Comparison of ENCODE assay signal across 19 cellular contexts in the genomic region with DNA sequence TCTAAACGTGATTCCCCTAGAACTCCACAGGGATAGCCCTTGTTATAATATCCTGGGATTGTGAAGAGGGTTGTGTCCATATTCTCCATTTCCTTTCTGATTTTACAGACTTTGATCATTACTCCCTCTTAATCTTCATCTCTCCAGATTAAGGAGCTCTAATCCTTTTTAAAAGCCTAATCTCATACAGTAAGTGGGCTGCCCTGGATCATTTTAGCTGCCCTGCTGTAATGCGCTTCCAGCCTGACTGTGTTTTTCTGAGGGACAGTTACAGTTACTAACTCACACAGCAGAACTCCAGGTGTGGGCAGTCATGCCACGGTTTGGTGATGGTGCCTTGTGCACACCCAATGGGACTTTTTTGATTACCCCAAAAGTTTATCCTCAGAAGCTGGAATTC. TPM values are rescaled to one million over a fixed set of nuclear protein-coding genes. Genes with fewer than 3 reads are reported as not detected.
A peak's percentile ranks its signal among the peaks of the same experiment; 100 is the strongest.
DNase-seq lines count a peak whose midpoint lies in the region; ATAC-seq, FAIRE-seq and TF ChIP-seq lines count a peak whose summit lies in the region.
"Had no signal": no experiment of that assay in that cellular context is flagged by ENCODE, and none has a peak within 500 bp of the region (broad histone marks: within the 10 kb centered on the region; RNA-seq: fewer than 3 reads in every experiment).

No MANE protein-coding gene starts in this region.

- TF ChIP-seq EP300 in HepG2 (IDR thresholded peaks at IDR 0.05; ENCODE audit: low read depth in 2 of 2, low read length in 2 of 2) (no peak), HepG2 (CRISPR knock-in tag; IDR thresholded peaks at IDR 0.05; ENCODE audit: borderline replicate concordance) (no peak)

- no peaks in the 10 kb centered on the region for H3K79me1 ChIP-seq in mesendoderm (ENCODE audit: low read length)

- TF ChIP-seq RAD21 in HepG2 (CRISPR knock-in tag; IDR thresholded peaks at IDR 0.05) = no peak

- H3K56ac ChIP-seq in mesendoderm (ENCODE audit: low read length) = no peak overlapping the region

- ATAC-seq in HepG2 (no peak), right lobe of liver (no peak), GM19397 (IDR thresholded peaks at IDR 0.05; ENCODE audit: unreplicated experiment) (no peak)
- ATAC-seq: CD8-positive, alpha-beta T cell; HCT116 had no signal

- BruUV-seq in HepG2 (replicated peaks; lab: Mats Ljungman, UMichigan) = TSS peak; percentile 1

- POLR2A ChIA-PET in HepG2 (lab: Yijun Ruan, JAX) = interaction anchor here (1.5 to 1.8 kb wide), 3 partner anchors 23 to 32 kb away, joined by 3 to 4 read pairs (median 4); no protein-coding TSS in a partner anchor

- H3K9me3 ChIP-seq in HepG2 (ENCODE audit: low read length) (no peaks in the 10 kb centered on the region), right lobe of liver (no peaks in the 10 kb centered on the region), WERI-Rb-1 (ENCODE audit: severe bottlenecking) (no peaks in the 10 kb centered on the region)
- H3K9me3 ChIP-seq: BLaER1 treated with 17β-estradiol and CSF1 and Interleukin-3, amounts not matched to agents 10 nM and 100 nM had no signal

- H2BK5ac ChIP-seq in mesendoderm (ENCODE audit: low read length) = no peak overlapping the region

- H3K27ac ChIP-seq in HepG2 (ENCODE audit: extremely low read length, insufficient read depth, low read length) = no peak overlapping the region
- peak overlapping the region in 1 of 3 donors; percentile 22 for H3K27ac ChIP-seq in right lobe of liver
- H3K27ac ChIP-seq in WERI-Rb-1 = no peak overlapping the region
- H3K27ac ChIP-seq in mesendoderm (ENCODE audit: low read depth, low read length) = no peak overlapping the region
- H3K27ac ChIP-seq: BLaER1 treated with 17β-estradiol and CSF1 and Interleukin-3, amounts not matched to agents 10 nM and 100 nM had no signal

- no peak overlapping the region for H3K18ac ChIP-seq in mesendoderm (ENCODE audit: low read length)

- H4K5ac ChIP-seq in mesendoderm (ENCODE audit: low read length) = no peak overlapping the region

- TF ChIP-seq POLR2A in HepG2 (IDR thresholded peaks at IDR 0.05; ENCODE audit: insufficient read depth in 1 of 2, low read depth in 2 of 2, low read length in 2 of 2) (no peak), right lobe of liver (IDR thresholded peaks at IDR 0.05) (no peak)

- TF ChIP-seq CTCF in HepG2 (CRISPR knock-in tag; IDR thresholded peaks at IDR 0.05) (no peak), right lobe of liver (IDR thresholded peaks at IDR 0.05) (no peak), WERI-Rb-1 (IDR thresholded peaks at IDR 0.05; ENCODE audit: low read depth, low read length) (no peak)

- peaks cover 16 to 88% of the 10 kb centered on the region in 2 experiments for H3K36me3 ChIP-seq in HepG2 (replicated peaks in 1 of 2; ENCODE audit: control insufficient read depth in 1 of 2, insufficient read depth in 2 of 2, low read length in 2 of 2)
- H3K36me3 ChIP-seq in right lobe of liver = peaks cover 0 to 9% (median 3%) of the 10 kb centered on the region in 4 donors
- no peaks in the 10 kb centered on the region for H3K36me3 ChIP-seq in WERI-Rb-1
- no peaks in the 10 kb centered on the region for H3K36me3 ChIP-seq in mesendoderm (ENCODE audit: control insufficient read depth, insufficient read depth, low read length)

- in situ Hi-C loops in HepG2 (cut with HindIII; ENCODE audit: extremely low pct_ligation_motif_present, low pct_unique_long_range_greater_than_20kb) = loop anchor here (25.0 kb wide), 1 partner anchor 91 kb away; no protein-coding TSS in a partner anchor

- H3K4me3 ChIP-seq in HepG2 (replicated peaks in 1 of 3; ENCODE audit: insufficient read depth in 1 of 3, low read depth in 2 of 3, low read length in 3 of 3) (no peak overlapping the region), right lobe of liver (no peak overlapping the region), WERI-Rb-1 (ENCODE audit: low read depth, low read length) (no peak overlapping the region), mesendoderm (ENCODE audit: low read length) (no peak overlapping the region)
- H3K4me3 ChIP-seq: BLaER1 treated with 17β-estradiol and CSF1 and Interleukin-3, amounts not matched to agents 10 nM and 100 nM had no signal

- CTCF ChIA-PET in HepG2 (lab: Yijun Ruan, JAX; ENCODE audit: low intra/inter-chr PET ratio, low total read pairs) = no interaction called here

- H3K4ac ChIP-seq in mesendoderm (ENCODE audit: low read depth, low read length) = no peak overlapping the region

- no peak for FAIRE-seq in HepG2 (lab: Jason Lieb, UNC)
- FAIRE-seq: G401.6, GM12891, GM19239, HTR-8/SVneo had no signal

- H3K79me2 ChIP-seq in HepG2 (ENCODE audit: insufficient read depth, low read length) (peaks cover 39% of the 10 kb centered on the region), mesendoderm (ENCODE audit: control insufficient read depth, insufficient read depth, low read length) (no peaks in the 10 kb centered on the region)

- H3K27me3 ChIP-seq in HepG2 (ENCODE audit: control insufficient read depth in 1 of 2, insufficient read depth in 2 of 2, low read length in 2 of 2) (no peaks in the 10 kb centered on the region), right lobe of liver (no peaks in the 10 kb centered on the region), WERI-Rb-1 (ENCODE audit: insufficient read depth, low read depth, severe bottlenecking) (no peaks in the 10 kb centered on the region), mesendoderm (ENCODE audit: insufficient read depth, low read length, poor library complexity) (no peaks in the 10 kb centered on the region)
- H3K27me3 ChIP-seq: BLaER1 treated with 17β-estradiol and CSF1 and Interleukin-3, amounts not matched to agents 10 nM and 100 nM had no signal

- H4K8ac ChIP-seq in mesendoderm (ENCODE audit: low read depth, low read length) = no peak overlapping the region

- intact Hi-C loops in HepG2 (cut with micrococcal nuclease; ENCODE audit: unreplicated experiment) = no loop called here
- intact Hi-C loops in right lobe of liver (cut with DNase I) = no loop called here

- H4K20me1 ChIP-seq in HepG2 (ENCODE audit: insufficient read depth, low read length) = no peaks in the 10 kb centered on the region

- H3K9ac ChIP-seq in HepG2 (ENCODE audit: insufficient read depth, low read depth, low read length) (no peak overlapping the region), mesendoderm (ENCODE audit: low read length) (no peak overlapping the region)
- H3K9ac ChIP-seq: BLaER1 treated with 17β-estradiol and CSF1 and Interleukin-3, amounts not matched to agents 10 nM and 100 nM had no signal

- H2BK15ac ChIP-seq in mesendoderm (replicated peaks; ENCODE audit: low read depth) = no peak overlapping the region

- 93% methylated on average over 3 of the region's 3 CpGs for WGBS in HepG2 (ENCODE audit: low lambda C conversion rate)
- WGBS in right lobe of liver (ENCODE audit: insufficient coverage, low coverage, low lambda C conversion rate, missing lambda C conversion rate) = 63% methylated on average over 1 of the region's 3 CpGs
- WGBS in mesendoderm (ENCODE audit: extremely low coverage, insufficient coverage, low lambda C conversion rate) = no CpG with 5 or more reads among the region's 3 CpGs

- H3K4me1 ChIP-seq in HepG2 (ENCODE audit: insufficient read depth, low read length) (peaks cover 91% of the 10 kb centered on the region), right lobe of liver (peaks cover 0 to 89% (median 25%) of the 10 kb centered on the region in 4 donors), mesendoderm (ENCODE audit: control insufficient read depth, low read depth, low read length) (no peaks in the 10 kb centered on the region)
- H3K4me1 ChIP-seq: BLaER1 treated with 17β-estradiol and CSF1 and Interleukin-3, amounts not matched to agents 10 nM and 100 nM had no signal

- no peak overlapping the region for H2BK120ac ChIP-seq in mesendoderm (ENCODE audit: low read depth, low read length)

- no peak overlapping the region for H2AK5ac ChIP-seq in mesendoderm (ENCODE audit: low read length)

- DNase-seq in HepG2 (ENCODE audit: low spot score) (no peak), right lobe of liver (no peak), NCI-H69 (lab: John Stamatoyannopoulos, UW) (peak; percentile 42), WERI-Rb-1 (peak; percentile 63), glomerular visceral epithelial cell (ENCODE audit: extremely low spot score) (no peak), mesendoderm (no peak)
- DNase-seq: Calu3; CD8-positive, alpha-beta T cell; GOT3; H7; HFFc6 had no signal

- no peak overlapping the region for H3K4me2 ChIP-seq in HepG2 (ENCODE audit: low read depth, low read length)
- no peak overlapping the region for H3K4me2 ChIP-seq in mesendoderm (ENCODE audit: low read length)
- H3K4me2 ChIP-seq: BLaER1 treated with 17β-estradiol and CSF1 and Interleukin-3, amounts not matched to agents 10 nM and 100 nM had no signal

- no peak overlapping the region for H3K23ac ChIP-seq in mesendoderm (ENCODE audit: low read length)

- H2AFZ ChIP-seq in HepG2 (ENCODE audit: low read length) = no peak overlapping the region

TF ChIP-seq in HepG2, 621 proteins besides CTCF, POLR2A, EP300 and RAD21 (continues in another document):
- TF ChIP-seq AGO2 (optimal IDR thresholded peaks at IDR 0.05; ENCODE audit: low read depth, low read length) = peak; percentile 10

RNA-seq across cellular contexts. Expression of a gene that starts 33.5 kb away (rescaled TPM):
- 30.2 and 48.5 TPM in 2 replicates for total RNA-seq in HepG2 (2016; rRNA removed; fragmentation: Illumina TruSeq; extraction: Trizol)
- total RNA-seq in HepG2 (2016; cell fraction: cytosol; rRNA removed; fragmentation: Illumina TruSeq; extraction: Trizol; ENCODE audit: low read depth) = 18.3 and 23.4 TPM in 2 replicates
- 30.0 and 40.1 TPM in 2 replicates for total RNA-seq in HepG2 (2016; cell fraction: insoluble cytoplasmic fraction; rRNA removed; fragmentation: Illumina TruSeq; extraction: Trizol)
- 37.4 and 49.2 TPM in 2 replicates for total RNA-seq in HepG2 (2016; cell fraction: membrane; rRNA removed; fragmentation: Illumina TruSeq; extraction: Trizol)
- 48.9 and 52.6 TPM in 2 replicates for total RNA-seq in HepG2 (2016; cell fraction: nucleus; rRNA removed; fragmentation: Illumina TruSeq; extraction: Trizol)
- polyA plus RNA-seq in HepG2 (2011; rRNA removed) = 10.0 and 12.3 TPM in 2 replicates
- 6.4 and 10.1 TPM in 2 replicates for polyA plus RNA-seq in HepG2 (2011; cell fraction: cytosol; rRNA removed)
- polyA plus RNA-seq in HepG2 (2011; cell fraction: nucleus; rRNA removed) = 24.5 and 25.6 TPM in 2 replicates
- 32.4 and 38.1 TPM in 2 replicates for polyA plus RNA-seq in HepG2 (2012)
- polyA plus RNA-seq in HepG2 (2016; cell fraction: cytosol; fragmentation: Illumina TruSeq; extraction: Trizol; ENCODE audit: low read depth) = 0.63 and 0.75 TPM in 2 replicates
- polyA plus RNA-seq in HepG2 (2016; cell fraction: insoluble cytoplasmic fraction; fragmentation: Illumina TruSeq; extraction: Trizol; ENCODE audit: low read depth) = 32.3 and 34.3 TPM in 2 replicates
- polyA plus RNA-seq in HepG2 (2016; cell fraction: membrane; fragmentation: Illumina TruSeq; extraction: Trizol; ENCODE audit: low read depth) = 2.9 and 3.5 TPM in 2 replicates
- 47.2 and 51.1 TPM in 2 replicates for polyA plus RNA-seq in HepG2 (2016; cell fraction: nucleus; fragmentation: Illumina TruSeq; extraction: Trizol; ENCODE audit: insufficient read depth, low read depth)
- 40.4 TPM in 1 of 2 replicates, not detected in the other for polyA minus RNA-seq in HepG2 (2011; rRNA and poly(A)+ RNA removed; ENCODE audit: low replicate concordance)
- 37.0 and 45.5 TPM in 2 replicates for polyA minus RNA-seq in HepG2 (2011; cell fraction: cytosol; rRNA and poly(A)+ RNA removed)
- 45.6 and 52.3 TPM in 2 replicates for polyA minus RNA-seq in HepG2 (2011; cell fraction: nucleus; rRNA and poly(A)+ RNA removed)
- total RNA-seq in right lobe of liver = 100 to 1,000 TPM in 4 of 6 experiments, 10 to 100 TPM in 2; 79.6 to 186 (median 164) TPM
- polyA plus RNA-seq in mesendoderm (2013, experiment 1 of 2) = 0.42 TPM
- 0.36 TPM for polyA plus RNA-seq in mesendoderm (2013, experiment 2 of 2)
- total RNA-seq: A172; CD8-positive, alpha-beta T cell had no signal

Comparison
In these comparisons a context has a peak if more than half of its experiments do, and no peak if none do; other contexts are left out.
1. DNase-seq: peak in NCI-H69 (single experiment) and WERI-Rb-1 (single experiment); none in HepG2 (single experiment), right lobe of liver (0 of 3), glomerular visceral epithelial cell (single experiment) and mesendoderm (single experiment).